10 cellular contexts compared by ENCODE assay signal in the genomic region with DNA sequence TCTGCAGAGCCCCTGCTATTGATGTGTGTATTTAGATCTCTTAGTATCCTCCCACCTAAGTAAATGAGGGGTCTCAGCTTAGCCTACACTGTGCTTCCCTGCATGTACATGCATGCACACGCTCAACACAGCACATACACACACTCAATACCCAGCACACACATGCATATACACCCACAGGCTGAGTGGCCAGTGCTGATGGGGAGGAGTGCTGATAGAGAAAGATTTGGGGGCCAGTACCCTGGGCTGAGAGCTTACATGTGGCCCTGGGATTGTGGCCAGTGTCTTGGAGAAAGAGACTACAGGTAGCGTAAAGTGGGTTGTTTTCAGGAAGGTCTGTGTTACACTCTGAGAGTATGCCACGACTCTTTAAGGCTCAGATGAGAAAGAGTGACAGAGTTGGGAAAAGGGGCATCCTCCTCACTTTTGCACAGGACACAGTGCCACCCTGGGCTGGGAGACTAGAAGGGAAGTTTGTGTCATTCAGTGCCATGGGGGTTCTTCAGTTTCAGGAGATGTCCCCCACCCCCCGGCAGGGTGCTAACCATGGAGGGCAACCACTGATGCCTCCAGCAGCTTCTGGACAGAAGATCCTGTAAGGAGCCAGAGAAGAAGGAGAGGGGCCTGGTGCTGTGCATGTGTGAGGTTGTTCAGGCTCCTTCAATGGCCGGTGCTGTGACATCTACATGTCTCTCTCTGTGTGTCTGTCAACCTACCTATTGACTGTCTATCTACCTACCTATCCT.
"Had no signal": no experiment of that assay in that cellular context is flagged by ENCODE, and none has a peak within 500 bp of the region (broad histone marks: within the 10 kb centered on the region; RNA-seq: fewer than 3 reads in every experiment).

No MANE protein-coding gene starts in this region.

- DNase-seq: activated CD4-positive, alpha-beta T cell treated with anti-CD3 and anti-CD28 coated beads, Interleukin-2, amount 10 ng/mL, durations not matched to agents 7 days and 5 days; activated CD4-positive, CD25-positive, alpha-beta regulatory T cell; glutamatergic neuron; retina; stimulated activated CD4-positive, alpha-beta T cell treated with anti-CD3 and anti-CD28 coated beads, Interleukin-4, amount 100 ng/mL, for 4 hours; T-helper 2 cell had no signal

- H3K27ac Mint-ChIP-seq: activated CD4-positive, alpha-beta T cell treated with anti-CD3 and anti-CD28 coated beads, Interleukin-2, amount 10 ng/mL, durations not matched to agents 7 days and 5 days; activated naive CD8-positive, alpha-beta T cell had no signal

- H2AFZ ChIP-seq: parathyroid adenoma had no signal

- H3K36me3 Mint-ChIP-seq: activated naive CD8-positive, alpha-beta T cell had no signal

- H3K9me3 Mint-ChIP-seq: activated CD4-positive, alpha-beta T cell treated with anti-CD3 and anti-CD28 coated beads, Interleukin-2, amount 10 ng/mL, durations not matched to agents 7 days and 5 days had no signal

- H3K79me2 ChIP-seq: parathyroid adenoma had no signal

- H3K27me3 ChIP-seq: tibial nerve had no signal

- H3K4me3 ChIP-seq: lung, tibial nerve had no signal

- H3K4me3 Mint-ChIP-seq: activated CD4-positive, alpha-beta T cell treated with anti-CD3 and anti-CD28 coated beads, Interleukin-2, amount 10 ng/mL, durations not matched to agents 7 days and 5 days; activated naive CD8-positive, alpha-beta T cell had no signal

- H3K36me3 ChIP-seq: tibial nerve had no signal

- H3K27ac ChIP-seq: parathyroid adenoma, tibial nerve had no signal

- H3K9ac ChIP-seq: parathyroid adenoma had no signal

- H3K27me3 Mint-ChIP-seq: activated CD4-positive, alpha-beta T cell treated with anti-CD3 and anti-CD28 coated beads, Interleukin-2, amount 10 ng/mL, durations not matched to agents 7 days and 5 days; activated naive CD8-positive, alpha-beta T cell had no signal

- H3K4me1 Mint-ChIP-seq: activated CD4-positive, alpha-beta T cell treated with anti-CD3 and anti-CD28 coated beads, Interleukin-2, amount 10 ng/mL, durations not matched to agents 7 days and 5 days had no signal

- H3K4me1 ChIP-seq: parathyroid adenoma had no signal

- H3K9me3 ChIP-seq: tibial nerve had no signal
